20 cellular contexts compared by ENCODE assay signal in the genomic region with DNA sequence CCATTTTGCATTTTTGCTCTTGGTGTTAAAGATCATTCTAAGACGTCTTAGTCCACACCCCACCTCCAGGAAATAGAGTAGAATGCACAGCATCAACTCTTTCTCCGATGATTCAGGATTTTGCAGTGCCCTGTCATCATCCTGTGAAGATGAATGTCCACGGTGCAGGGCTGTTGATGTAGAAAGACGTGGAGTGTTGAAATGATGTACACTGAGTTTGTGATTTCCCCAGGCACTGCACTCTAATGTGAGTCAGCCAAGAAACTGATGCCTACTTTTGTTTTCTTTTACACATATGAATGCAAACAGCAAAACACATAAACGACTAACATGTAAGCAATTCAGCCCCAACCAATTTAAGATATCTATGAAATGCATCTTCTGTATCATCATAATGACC. TPM values are rescaled to one million over a fixed set of nuclear protein-coding genes. Genes with fewer than 3 reads are reported as not detected.
DNase-seq lines count a peak whose midpoint lies in the region; TF ChIP-seq lines count a peak whose summit lies in the region.
"Had no signal": no experiment of that assay in that cellular context is flagged by ENCODE, and none has a peak within 500 bp of the region (broad histone marks: within the 10 kb centered on the region; RNA-seq: fewer than 3 reads in every experiment).

No MANE protein-coding gene starts in this region.

- 32% methylated on average over 5 of the region's 5 CpGs for WGBS in mesenchymal stem cell
- WGBS in lower leg skin, 2 donors, result 21 to 63% methylated on average over 5 of the region's 5 CpGs

- H3K18ac ChIP-seq in mesenchymal stem cell (ENCODE audit: low read depth in 1 of 2, low read length in 2 of 2), result no peak overlapping the region

- H3K27ac ChIP-seq in epithelial cell of prostate (peak overlapping the region; percentile 68), mesenchymal stem cell (ENCODE audit: low read length, poor library complexity, severe bottlenecking) (no peak overlapping the region)
- H3K27ac ChIP-seq: ascending aorta, BLaER1, spleen had no signal

- no peak overlapping the region for H2BK120ac ChIP-seq in mesenchymal stem cell (ENCODE audit: low read depth, low read length)

- H3K79me1 ChIP-seq in mesenchymal stem cell (replicated peaks; ENCODE audit: low read length, poor library complexity, severe bottlenecking), result no peaks in the 10 kb centered on the region

- no peaks in the 10 kb centered on the region for H3K36me3 ChIP-seq in BJ (ENCODE audit: control insufficient read depth, insufficient read depth, low read length)
- H3K36me3 ChIP-seq in mesenchymal stem cell (ENCODE audit: control insufficient read depth in 1 of 2, insufficient read depth in 2 of 2, low read depth in 1 of 2, low read length in 2 of 2), result peaks cover 0 to 29% of the 10 kb centered on the region in 2 experiments
- H3K36me3 ChIP-seq: ascending aorta, BLaER1, spleen had no signal

- peak; percentile 2 for DNase-seq in BJ (ENCODE audit: low read depth)
- DNase-seq in NCI-H226, result peak; percentile 66
- peak; percentile 60 for DNase-seq in epithelial cell of prostate (ENCODE audit: low read depth, low spot score)
- DNase-seq in mesenchymal stem cell, result peak; percentile 12
- DNase-seq in lower leg skin (ENCODE audit: low spot score in 2 of 2), result no peak
- no peak for DNase-seq in NCI-H187 (lab: John Stamatoyannopoulos, UW)
- DNase-seq in hypothalamus (lab: John Stamatoyannopoulos, UW), result no peak
- DNase-seq in stimulated activated CD4-positive, alpha-beta T cell treated with anti-CD3 and anti-CD28 coated beads, Interleukin-4, amount 100 ng/mL, for 24 hours, result no peak
- DNase-seq: activated CD4-positive, alpha-beta T cell treated with anti-CD3 and anti-CD28 coated beads, Interleukin-2, amount 50 U/mL, for 48 hours; activated naive CD4-positive, alpha-beta T cell treated with Interleukin-2 at 50 U/mL for 16 hours; activated T-cell treated with anti-CD3 and anti-CD28 coated beads for 4 hours; NCI-H1694; NCI-H345; SHP77; spleen; T-cell had no signal

- TF ChIP-seq CTCF in BJ (IDR thresholded peaks at IDR 0.05; ENCODE audit: insufficient read depth, low read depth, low read length) (no peak), lower leg skin (IDR thresholded peaks at IDR 0.05) (no peak)

- CTCF ChIA-PET in BJ (lab: Yijun Ruan, JAX), result interaction anchor here (1.4 kb wide), 1 partner anchor 25 kb away, joined by 3 read pairs; no protein-coding TSS in a partner anchor

- no peak overlapping the region for H3K23ac ChIP-seq in mesenchymal stem cell (ENCODE audit: low read length in 2 of 2)

- H4K8ac ChIP-seq in mesenchymal stem cell (ENCODE audit: low read length), result no peak overlapping the region

- H2BK5ac ChIP-seq in mesenchymal stem cell (ENCODE audit: low read depth, low read length, poor library complexity, severe bottlenecking), result no peak overlapping the region

- no peak overlapping the region for H2BK12ac ChIP-seq in mesenchymal stem cell (ENCODE audit: low read length in 2 of 2)

- no peak overlapping the region for H3K14ac ChIP-seq in mesenchymal stem cell (ENCODE audit: low read length in 2 of 2)

- TF ChIP-seq POLR2A in lower leg skin (IDR thresholded peaks at IDR 0.05), result no peak

- H3K9me3 ChIP-seq in mesenchymal stem cell (ENCODE audit: control insufficient read depth, low read length), result no peaks in the 10 kb centered on the region
- H3K9me3 ChIP-seq: ascending aorta, BLaER1, spleen had no signal

- H3K4me2 ChIP-seq in mesenchymal stem cell (ENCODE audit: low read length, poor library complexity, severe bottlenecking), result no peak overlapping the region
- H3K4me2 ChIP-seq: BLaER1 had no signal

- H3K4me1 ChIP-seq in mesenchymal stem cell (ENCODE audit: control insufficient read depth, insufficient read depth, low read depth, low read length), result no peaks in the 10 kb centered on the region
- H3K4me1 ChIP-seq: ascending aorta, spleen had no signal

- H4K91ac ChIP-seq in mesenchymal stem cell (ENCODE audit: low read length), result no peak overlapping the region

- H3K4me3 ChIP-seq in BJ (ENCODE audit: low read depth, low read length), result no peak overlapping the region
- no peak overlapping the region for H3K4me3 ChIP-seq in mesenchymal stem cell (ENCODE audit: insufficient read depth in 1 of 2, low read depth in 1 of 2, low read length in 2 of 2)
- H3K4me3 ChIP-seq in lower leg skin (ENCODE audit: low read depth, poor library complexity, severe bottlenecking), result no peak overlapping the region
- H3K4me3 ChIP-seq: ascending aorta, BLaER1, spleen had no signal

- intact Hi-C loops in lower leg skin (cut with DNase I; ENCODE audit: low total_unique reads), result no loop called here

- H3K27me3 ChIP-seq in BJ (ENCODE audit: control insufficient read depth, insufficient read depth, low read length) (peaks cover 4% of the 10 kb centered on the region), mesenchymal stem cell (ENCODE audit: control insufficient read depth in 1 of 2, insufficient read depth in 1 of 2, low read length in 2 of 2) (peaks cover 0 to 27% of the 10 kb centered on the region in 2 experiments)
- H3K27me3 ChIP-seq: ascending aorta, BLaER1 had no signal

- POLR2A ChIA-PET in BJ (lab: Charles Lee), result no interaction called here

- H2BK15ac ChIP-seq in mesenchymal stem cell (ENCODE audit: low read depth, poor library complexity, severe bottlenecking), result no peak overlapping the region

- H3K4ac ChIP-seq in mesenchymal stem cell (ENCODE audit: low read depth in 1 of 2, low read length in 2 of 2), result no peak overlapping the region

- H2AFZ ChIP-seq in mesenchymal stem cell (ENCODE audit: low read depth, low read length), result no peak overlapping the region

- no peak overlapping the region for H3K9ac ChIP-seq in mesenchymal stem cell (ENCODE audit: low read length)
- H3K9ac ChIP-seq: BLaER1 had no signal

- H2AK5ac ChIP-seq in mesenchymal stem cell (ENCODE audit: low read length, severe bottlenecking), result no peak overlapping the region

RNA-seq across cellular contexts. Expression of a gene that starts 10.5 kb away (rescaled TPM):
- 0.01 TPM in 2 replicates for polyA plus RNA-seq in BJ (2011; rRNA removed)
- polyA minus RNA-seq in BJ (2011; rRNA and poly(A)+ RNA removed), result not detected in 2 replicates
- polyA plus RNA-seq in mesenchymal stem cell (2013, experiment 1 of 2), result 0.03 TPM
- polyA plus RNA-seq in mesenchymal stem cell (2013, experiment 2 of 2), result 0.04 TPM
- under 1 TPM; 0.04 to 0.52 (median 0.22) TPM for total RNA-seq in lower leg skin
- total RNA-seq: glomerular endothelial cell, lung microvascular endothelial cell had no signal

Comparison
In these comparisons a context has a peak if more than half of its experiments do, and no peak if none do; other contexts are left out.
1. DNase-seq: peak in BJ (single experiment), NCI-H226 (single experiment), epithelial cell of prostate (single experiment) and mesenchymal stem cell (single experiment); none in lower leg skin (0 of 2), NCI-H187 (0 of 2), hypothalamus (0 of 51) and stimulated activated CD4-positive, alpha-beta T cell treated with anti-CD3 and anti-CD28 coated beads, Interleukin-4, amount 100 ng/mL, for 24 hours (single experiment).